21 cellular contexts compared by ENCODE assay signal in the genomic region with DNA sequence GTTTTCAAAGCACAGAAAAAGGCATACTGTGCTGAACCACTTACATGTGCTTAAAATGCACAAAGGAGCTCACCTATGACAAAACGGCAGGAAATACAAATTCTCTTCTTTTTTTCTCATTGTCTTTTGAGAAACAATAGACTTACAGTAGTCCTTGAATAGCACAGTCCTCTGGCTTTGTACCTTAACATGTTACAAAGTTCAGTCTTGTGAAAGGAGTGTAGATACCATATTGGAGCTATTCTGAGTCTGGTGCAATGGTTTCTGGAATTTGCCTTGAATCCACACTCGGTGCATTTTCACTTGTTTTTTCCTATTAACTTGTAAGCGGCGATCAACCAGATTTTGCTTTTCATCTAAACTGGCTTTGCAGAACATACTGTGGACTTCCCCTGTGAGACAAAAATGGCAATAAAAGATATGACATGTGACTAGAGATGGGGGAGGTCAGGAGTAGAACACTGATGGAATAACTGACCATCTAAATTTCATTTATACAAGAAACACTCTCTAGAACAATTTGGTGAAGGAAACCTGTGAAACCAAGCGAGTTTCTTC.
DNase-seq lines count a peak whose midpoint lies in the region; ATAC-seq and TF ChIP-seq lines count a peak whose summit lies in the region.
"Had no signal": no experiment of that assay in that cellular context is flagged by ENCODE, and none has a peak within 500 bp of the region (broad histone marks: within the 10 kb centered on the region; RNA-seq: fewer than 3 reads in every experiment).

No MANE protein-coding gene starts in this region.

- no peaks in the 10 kb centered on the region for H3K27me3 Mint-ChIP-seq in activated CD4-positive, alpha-beta T cell treated with anti-CD3 and anti-CD28 coated beads, Interleukin-2, amount 10 ng/mL, durations not matched to agents 24 days and 14 days
- H3K27me3 Mint-ChIP-seq in activated CD4-positive, alpha-beta T cell treated with anti-CD3 and anti-CD28 coated beads, Interleukin-2, amount 10 ng/mL, durations not matched to agents 7 days and 5 days: no peaks in the 10 kb centered on the region
- H3K27me3 Mint-ChIP-seq in memory B cell (no peaks in the 10 kb centered on the region), mesothelial cell of epicardium (ENCODE audit: low read depth) (no peaks in the 10 kb centered on the region)
- H3K27me3 Mint-ChIP-seq: activated CD8-positive, alpha-beta memory T cell treated with anti-CD3 and anti-CD28 coated beads, Interleukin-2, amount 10 ng/mL, durations not matched to agents 7 days and 5 days; brain had no signal

- peaks cover 52% of the 10 kb centered on the region for H3K4me1 Mint-ChIP-seq in activated CD4-positive, alpha-beta T cell treated with anti-CD3 and anti-CD28 coated beads, Interleukin-2, amount 10 ng/mL, durations not matched to agents 24 days and 14 days
- H3K4me1 Mint-ChIP-seq in activated CD4-positive, alpha-beta T cell treated with anti-CD3 and anti-CD28 coated beads, Interleukin-2, amount 10 ng/mL, durations not matched to agents 7 days and 5 days: peaks cover 64% of the 10 kb centered on the region
- peaks cover 46% of the 10 kb centered on the region for H3K4me1 Mint-ChIP-seq in memory B cell
- peaks cover 23% of the 10 kb centered on the region for H3K4me1 Mint-ChIP-seq in mesothelial cell of epicardium

- CTCF ChIA-PET in activated CD4-positive, alpha-beta T cell treated with anti-CD3 and anti-CD28 coated beads, Interleukin-2, amount 10 ng/mL, durations not matched to agents 7 days and 5 days (lab: Charles Lee): interaction anchor here (1.1 kb wide), 1 partner anchor 11 kb away, joined by 3 read pairs; no protein-coding TSS in a partner anchor

- ATAC-seq in GM19397 (IDR thresholded peaks at IDR 0.05; ENCODE audit: unreplicated experiment) (peak; percentile 21), memory B cell (ENCODE audit: low read depth) (peak; percentile 39)
- ATAC-seq: A549; activated CD8-positive, alpha-beta memory T cell treated with anti-CD3 and anti-CD28 coated beads, Interleukin-2, amount 10 ng/mL, durations not matched to agents 7 days and 5 days; activated naive CD4-positive, alpha-beta T cell treated with anti-CD3 and anti-CD28 coated beads, Interleukin-2, amount 50 U/mL, for 72 hours; K562; left cardiac atrium; stimulated activated naive CD8-positive, alpha-beta T cell treated with anti-CD3 and anti-CD28 coated beads, Interleukin-15, Interleukin-2, amounts not matched to agents 100 U/mL and 50 U/mL, for 24 hours had no signal

- no peak for DNase-seq in activated CD4-positive, alpha-beta T cell treated with anti-CD3 and anti-CD28 coated beads, Interleukin-2, amount 10 ng/mL, durations not matched to agents 24 days and 14 days
- no peak for DNase-seq in activated CD4-positive, alpha-beta T cell treated with anti-CD3 and anti-CD28 coated beads, Interleukin-2, amount 10 ng/mL, durations not matched to agents 7 days and 5 days
- DNase-seq in NAMALWA (ENCODE audit: low spot score) (peak; percentile 66), memory B cell (ENCODE audit: low spot score in 2 of 2) (peak in 1 of 2 donors; percentile 29), mesothelial cell of epicardium (ENCODE audit: low spot score in 2 of 2, unreplicated experiment in 2 of 2) (no peak), NCI-H2029 treated with DMSO at 0.1 percent for 48 hours (lab: John Stamatoyannopoulos, UW) (no peak), NCI-H69 (lab: John Stamatoyannopoulos, UW) (no peak)
- DNase-seq: activated CD8-positive, alpha-beta memory T cell treated with anti-CD3 and anti-CD28 coated beads, Interleukin-2, amount 10 ng/mL, durations not matched to agents 7 days and 5 days; DND-41; foreskin melanocyte; left cardiac atrium; NCI-H1092; NCI-H82; stimulated activated CD4-positive, alpha-beta T cell treated with anti-CD3 and anti-CD28 coated beads, Interleukin-15, amount 100 ng/mL, for 24 hours; stimulated activated naive CD8-positive, alpha-beta T cell treated with anti-CD3 and anti-CD28 coated beads, Interleukin-15, Interleukin-2, amounts not matched to agents 100 U/mL and 50 U/mL, for 24 hours; upper lobe of left lung had no signal

- POLR2A ChIA-PET in activated CD4-positive, alpha-beta T cell treated with anti-CD3 and anti-CD28 coated beads, Interleukin-2, amount 10 ng/mL, durations not matched to agents 7 days and 5 days (lab: Charles Lee): interaction anchor here (0.7 kb wide), 1 partner anchor 75 kb away, joined by 3 read pairs; no protein-coding TSS in a partner anchor

- peak overlapping the region; percentile 18 for H3K4me3 Mint-ChIP-seq in activated CD4-positive, alpha-beta T cell treated with anti-CD3 and anti-CD28 coated beads, Interleukin-2, amount 10 ng/mL, durations not matched to agents 24 days and 14 days
- H3K4me3 Mint-ChIP-seq in activated CD4-positive, alpha-beta T cell treated with anti-CD3 and anti-CD28 coated beads, Interleukin-2, amount 10 ng/mL, durations not matched to agents 7 days and 5 days: no peak overlapping the region
- H3K4me3 Mint-ChIP-seq in memory B cell (peak overlapping the region; percentile 80), mesothelial cell of epicardium (no peak overlapping the region)
- H3K4me3 Mint-ChIP-seq: activated CD8-positive, alpha-beta memory T cell treated with anti-CD3 and anti-CD28 coated beads, Interleukin-2, amount 10 ng/mL, durations not matched to agents 7 days and 5 days; brain had no signal

- H3K27ac Mint-ChIP-seq in activated CD4-positive, alpha-beta T cell treated with anti-CD3 and anti-CD28 coated beads, Interleukin-2, amount 10 ng/mL, durations not matched to agents 24 days and 14 days: peak overlapping the region; percentile 72
- no peak overlapping the region for H3K27ac Mint-ChIP-seq in activated CD4-positive, alpha-beta T cell treated with anti-CD3 and anti-CD28 coated beads, Interleukin-2, amount 10 ng/mL, durations not matched to agents 7 days and 5 days
- peak overlapping the region; percentile 93 for H3K27ac Mint-ChIP-seq in memory B cell
- H3K27ac Mint-ChIP-seq in mesothelial cell of epicardium: no peak overlapping the region
- H3K27ac Mint-ChIP-seq: activated CD8-positive, alpha-beta memory T cell treated with anti-CD3 and anti-CD28 coated beads, Interleukin-2, amount 10 ng/mL, durations not matched to agents 7 days and 5 days had no signal

- peaks cover 37% of the 10 kb centered on the region for H3K36me3 Mint-ChIP-seq in activated CD4-positive, alpha-beta T cell treated with anti-CD3 and anti-CD28 coated beads, Interleukin-2, amount 10 ng/mL, durations not matched to agents 24 days and 14 days (ENCODE audit: low read depth)
- H3K36me3 Mint-ChIP-seq in activated CD4-positive, alpha-beta T cell treated with anti-CD3 and anti-CD28 coated beads, Interleukin-2, amount 10 ng/mL, durations not matched to agents 7 days and 5 days (ENCODE audit: low read depth): peaks cover 30% of the 10 kb centered on the region
- H3K36me3 Mint-ChIP-seq in memory B cell: peaks cover 10% of the 10 kb centered on the region
- H3K36me3 Mint-ChIP-seq in mesothelial cell of epicardium: peaks cover 28% of the 10 kb centered on the region

- no peak for TF ChIP-seq CTCF in mesothelial cell of epicardium (IDR thresholded peaks at IDR 0.05; ENCODE audit: unreplicated experiment)

- no peaks in the 10 kb centered on the region for H3K9me3 Mint-ChIP-seq in activated CD4-positive, alpha-beta T cell treated with anti-CD3 and anti-CD28 coated beads, Interleukin-2, amount 10 ng/mL, durations not matched to agents 24 days and 14 days
- H3K9me3 Mint-ChIP-seq in activated CD4-positive, alpha-beta T cell treated with anti-CD3 and anti-CD28 coated beads, Interleukin-2, amount 10 ng/mL, durations not matched to agents 7 days and 5 days: no peaks in the 10 kb centered on the region
- no peaks in the 10 kb centered on the region for H3K9me3 Mint-ChIP-seq in memory B cell
- no peaks in the 10 kb centered on the region for H3K9me3 Mint-ChIP-seq in mesothelial cell of epicardium
- H3K9me3 Mint-ChIP-seq: brain had no signal

- intact Hi-C loops in activated CD4-positive, alpha-beta T cell treated with anti-CD3 and anti-CD28 coated beads, Interleukin-2, amount 10 ng/mL, durations not matched to agents 24 days and 14 days (cut with micrococcal nuclease): no loop called here

Comparison
In these comparisons a context has a peak if more than half of its experiments do, and no peak if none do; other contexts are left out.
1. H3K27ac Mint-ChIP-seq: peak in activated CD4-positive, alpha-beta T cell treated with anti-CD3 and anti-CD28 coated beads, Interleukin-2, amount 10 ng/mL, durations not matched to agents 24 days and 14 days (single experiment) and memory B cell (single experiment); none in activated CD4-positive, alpha-beta T cell treated with anti-CD3 and anti-CD28 coated beads, Interleukin-2, amount 10 ng/mL, durations not matched to agents 7 days and 5 days (single experiment) and mesothelial cell of epicardium (single experiment).
2. H3K4me3 Mint-ChIP-seq: peak in activated CD4-positive, alpha-beta T cell treated with anti-CD3 and anti-CD28 coated beads, Interleukin-2, amount 10 ng/mL, durations not matched to agents 24 days and 14 days (single experiment) and memory B cell (single experiment); none in activated CD4-positive, alpha-beta T cell treated with anti-CD3 and anti-CD28 coated beads, Interleukin-2, amount 10 ng/mL, durations not matched to agents 7 days and 5 days (single experiment) and mesothelial cell of epicardium (single experiment).